Comparison of ENCODE assay signal across 10 cellular contexts in the genomic region with DNA sequence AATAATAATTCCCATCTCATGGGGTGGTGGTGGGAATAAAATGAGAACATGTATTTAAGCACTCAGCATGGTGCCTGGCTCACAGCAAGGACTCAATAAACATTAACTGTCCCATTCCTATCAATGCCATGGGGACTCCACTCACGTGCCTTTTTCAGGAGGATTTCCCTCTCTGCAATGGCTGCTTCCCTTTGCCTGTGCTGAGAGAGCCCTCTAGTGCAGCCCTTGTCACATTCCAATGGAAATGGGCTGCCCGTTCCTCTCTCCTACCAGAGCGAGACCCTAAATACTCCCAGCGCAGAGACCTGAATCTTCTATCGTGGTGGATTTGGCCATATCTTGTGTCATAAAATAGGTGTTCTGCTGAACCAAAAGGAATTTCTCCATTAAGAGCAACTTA.
DNase-seq lines count a peak whose midpoint lies in the region; ATAC-seq and TF ChIP-seq lines count a peak whose summit lies in the region.
"Had no signal": no experiment of that assay in that cellular context is flagged by ENCODE, and none has a peak within 500 bp of the region (broad histone marks: within the 10 kb centered on the region; RNA-seq: fewer than 3 reads in every experiment).

No MANE protein-coding gene starts in this region.

- in situ Hi-C loops in astrocyte of the spinal cord (cut with HindIII; ENCODE audit: low sequenced_read_pairs) = no loop called here

- no peaks in the 10 kb centered on the region for H3K4me1 Mint-ChIP-seq in activated T-cell treated with anti-CD3 and anti-CD28 coated beads, Interleukin-2, amount 50 U/mL, for 24 hours (ENCODE audit: low read depth)
- H3K4me1 Mint-ChIP-seq: CD8-positive, alpha-beta memory T cell had no signal

- no peak overlapping the region for H3K4me3 Mint-ChIP-seq in activated T-cell treated with anti-CD3 and anti-CD28 coated beads, Interleukin-2, amount 50 U/mL, for 24 hours
- H3K4me3 Mint-ChIP-seq: CD8-positive, alpha-beta memory T cell; effector memory CD8-positive, alpha-beta T cell had no signal

- no peak overlapping the region for H3K4me3 ChIP-seq in astrocyte of the spinal cord (ENCODE audit: low read depth, low read length)

- DNase-seq in AG20443 (ENCODE audit: low spot score) (peak; percentile 33), NCI-H1092 (lab: John Stamatoyannopoulos, UW) (peak; percentile 48), astrocyte of the spinal cord (ENCODE audit: low read depth, low spot score) (peak; percentile 1), left lobe of liver (ENCODE audit: low spot score) (no peak), T-helper 1 cell (no peak)
- no peak for DNase-seq in activated T-cell treated with anti-CD3 and anti-CD28 coated beads, Interleukin-2, amount 50 U/mL, for 24 hours
- DNase-seq: CD8-positive, alpha-beta memory T cell; effector memory CD8-positive, alpha-beta T cell had no signal

- peaks cover 44% of the 10 kb centered on the region for H3K27me3 Mint-ChIP-seq in activated T-cell treated with anti-CD3 and anti-CD28 coated beads, Interleukin-2, amount 50 U/mL, for 24 hours

- no peaks in the 10 kb centered on the region for H3K36me3 Mint-ChIP-seq in activated T-cell treated with anti-CD3 and anti-CD28 coated beads, Interleukin-2, amount 50 U/mL, for 24 hours (ENCODE audit: low read depth)
- H3K36me3 Mint-ChIP-seq: CD8-positive, alpha-beta memory T cell had no signal

- TF ChIP-seq CTCF in astrocyte of the spinal cord (IDR thresholded peaks at IDR 0.05; ENCODE audit: low read depth, low read length) = peak; percentile 38

- ATAC-seq in left lobe of liver (peak; percentile 58), GM19328 (IDR thresholded peaks at IDR 0.05; ENCODE audit: unreplicated experiment) (no peak), HG03108 (IDR thresholded peaks at IDR 0.05; ENCODE audit: unreplicated experiment) (no peak)
- ATAC-seq: effector memory CD8-positive, alpha-beta T cell had no signal

- H3K9me3 Mint-ChIP-seq in activated T-cell treated with anti-CD3 and anti-CD28 coated beads, Interleukin-2, amount 50 U/mL, for 24 hours = no peaks in the 10 kb centered on the region

- H3K27ac Mint-ChIP-seq in activated T-cell treated with anti-CD3 and anti-CD28 coated beads, Interleukin-2, amount 50 U/mL, for 24 hours = no peak overlapping the region
- H3K27ac Mint-ChIP-seq: CD8-positive, alpha-beta memory T cell; effector memory CD8-positive, alpha-beta T cell had no signal

Comparison
In these comparisons a context has a peak if more than half of its experiments do, and no peak if none do; other contexts are left out.
1. DNase-seq: peak in AG20443 (single experiment), NCI-H1092 (single experiment) and astrocyte of the spinal cord (single experiment); none in left lobe of liver (single experiment), activated T-cell treated with anti-CD3 and anti-CD28 coated beads, Interleukin-2, amount 50 U/mL, for 24 hours (single experiment) and T-helper 1 cell (0 of 5).